In the genomic region with DNA sequence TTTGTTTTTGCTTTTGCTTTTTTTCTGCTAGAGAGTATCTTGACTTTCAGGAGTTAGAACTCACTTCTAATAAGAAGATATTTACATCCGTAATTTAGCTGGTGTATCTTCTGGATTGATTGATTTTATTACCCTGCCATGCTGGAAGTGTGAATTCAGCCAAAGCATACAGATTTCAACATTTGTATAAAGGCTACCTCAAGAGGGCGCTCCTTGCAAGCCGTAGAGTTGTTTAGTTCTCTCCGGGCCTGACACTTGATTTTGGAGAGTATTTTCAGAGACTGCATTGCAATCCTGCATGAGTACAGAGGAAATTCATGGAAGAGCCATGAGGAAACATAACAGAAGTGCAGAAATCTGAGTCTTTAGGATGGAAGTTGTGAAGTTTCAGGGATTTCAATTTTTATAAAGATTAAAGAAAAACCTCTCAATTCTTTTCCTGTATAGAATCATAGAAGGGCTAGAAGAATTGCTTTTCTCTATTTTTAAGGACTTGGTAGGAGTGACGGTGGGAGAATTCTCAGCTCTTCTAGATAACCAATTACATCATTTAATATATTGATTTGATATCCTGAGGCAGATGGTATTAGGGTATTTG, we compare ENCODE assay signal across 8 cellular contexts.
DNase-seq lines count a peak whose midpoint lies in the region; ATAC-seq and TF ChIP-seq lines count a peak whose summit lies in the region.

No MANE protein-coding gene starts in this region.

- DNase-seq in GM06990 (ENCODE audit: extremely low read depth, insufficient read length) (no peak), NCI-H2227 (lab: John Stamatoyannopoulos, UW; ENCODE audit: unreplicated experiment) (peak; percentile 78), cerebellum (ENCODE audit: low spot score) (peak; percentile 70), lower leg skin (ENCODE audit: low spot score in 2 of 2) (peak; percentile 64 to 83)
- peak; percentile 26 for DNase-seq in stimulated activated CD8-positive, alpha-beta memory T cell treated with anti-CD3 and anti-CD28 coated beads, Interleukin-15, amount 100 ng/mL, for 24 hours (ENCODE audit: low read depth)

- peak; percentile 67 for TF ChIP-seq CTCF in GM06990 (IDR thresholded peaks at IDR 0.05; ENCODE audit: insufficient read depth, low read length, poor library complexity, severe bottlenecking)
- peak in 1 of 3 donors; percentile 21 for TF ChIP-seq CTCF in lower leg skin (IDR thresholded peaks at IDR 0.05)

- no peak for TF ChIP-seq POLR2A in lower leg skin (IDR thresholded peaks at IDR 0.05)

- H3K4me3 ChIP-seq in GM06990 (replicated peaks; ENCODE audit: low read depth, low read length) (no peak overlapping the region), lower leg skin (ENCODE audit: low read depth, poor library complexity, severe bottlenecking) (no peak overlapping the region)

- H3K36me3 ChIP-seq in GM06990 (ENCODE audit: control insufficient read depth, insufficient read depth, low read length): no peaks in the 10 kb centered on the region

- ATAC-seq in HG02870 (IDR thresholded peaks at IDR 0.05; ENCODE audit: unreplicated experiment) (peak; percentile 78), GM18520 (IDR thresholded peaks at IDR 0.05; ENCODE audit: unreplicated experiment) (no peak)
- peak; percentile 55 to 58 for ATAC-seq in activated CD4-positive, CD25-positive, alpha-beta regulatory T cell treated with anti-CD3 and anti-CD28 coated beads, Interleukin-2, amount 50 U/mL, for 24 hours

- no peaks in the 10 kb centered on the region for H3K27me3 ChIP-seq in GM06990 (replicated peaks; ENCODE audit: control insufficient read depth, insufficient read depth, low read length)

- 15 to 16% methylated on average over 5 of the region's 5 CpGs for WGBS in lower leg skin, 2 donors

- intact Hi-C loops in lower leg skin (cut with DNase I; ENCODE audit: low total_unique reads): loop anchor here (10.0 kb wide), 1 partner anchor 306 kb away; no protein-coding TSS in a partner anchor
